Comparison of ENCODE assay signal across 8 cellular contexts in genomic region chr18:11310476-11311086, GRCh38.
DNase-seq lines count a peak whose midpoint lies in the region; ATAC-seq and TF ChIP-seq lines count a peak whose summit lies in the region.

No MANE protein-coding gene starts in this region.

- DNase-seq in activated T-cell treated with anti-CD3 and anti-CD28 coated beads, Interleukin-2, amount 50 U/mL, for 72 hours: peak; percentile 42 to 49
- no peak for DNase-seq in activated T-cell treated with anti-CD3 and anti-CD28 coated beads, Interleukin-2, amount 50 U/mL, for 24 hours
- DNase-seq in Panc1 (ENCODE audit: low read depth, low spot score) (peak; percentile 42), endothelial cell (ENCODE audit: low spot score) (peak; percentile 76), GM19240 (ENCODE audit: insufficient read length, low spot score) (no peak), dedifferentiated amniotic fluid mesenchymal stem cell (ENCODE audit: extremely low spot score) (no peak)

- H3K9me3 Mint-ChIP-seq in activated T-cell treated with anti-CD3 and anti-CD28 coated beads, Interleukin-2, amount 50 U/mL, for 72 hours: no peaks in the 10 kb centered on the region
- no peaks in the 10 kb centered on the region for H3K9me3 Mint-ChIP-seq in activated T-cell treated with anti-CD3 and anti-CD28 coated beads, Interleukin-2, amount 50 U/mL, for 24 hours
- H3K9me3 Mint-ChIP-seq in endothelial cell (ENCODE audit: unreplicated experiment): no peaks in the 10 kb centered on the region

- no peak overlapping the region for H3K4me3 Mint-ChIP-seq in activated T-cell treated with anti-CD3 and anti-CD28 coated beads, Interleukin-2, amount 50 U/mL, for 72 hours
- no peak overlapping the region for H3K4me3 Mint-ChIP-seq in activated T-cell treated with anti-CD3 and anti-CD28 coated beads, Interleukin-2, amount 50 U/mL, for 24 hours
- no peak overlapping the region for H3K4me3 Mint-ChIP-seq in endothelial cell (ENCODE audit: unreplicated experiment)

- no peaks in the 10 kb centered on the region for H3K9me3 ChIP-seq in Panc1 (ENCODE audit: control insufficient read depth, insufficient read depth, low read depth, low read length)
- H3K9me3 ChIP-seq in neural cell (ENCODE audit: low read length): no peaks in the 10 kb centered on the region

- no peak overlapping the region for H3K4me2 ChIP-seq in neural cell (ENCODE audit: low read length)

- H3K27me3 Mint-ChIP-seq in activated T-cell treated with anti-CD3 and anti-CD28 coated beads, Interleukin-2, amount 50 U/mL, for 72 hours (ENCODE audit: low read depth): no peaks in the 10 kb centered on the region
- H3K27me3 Mint-ChIP-seq in activated T-cell treated with anti-CD3 and anti-CD28 coated beads, Interleukin-2, amount 50 U/mL, for 24 hours: peaks cover 8% of the 10 kb centered on the region
- peaks cover 3% of the 10 kb centered on the region for H3K27me3 Mint-ChIP-seq in endothelial cell (ENCODE audit: unreplicated experiment)

- no peaks in the 10 kb centered on the region for H3K4me1 ChIP-seq in Panc1 (ENCODE audit: control insufficient read depth, insufficient read depth, low read length)

- CTCF ChIA-PET in Panc1 (lab: Charles Lee): interaction anchor here (0.6 to 1.4 kb wide), 4 partner anchors 153 to 1377 kb away, joined by 3 to 7 read pairs (median 4); no protein-coding TSS in a partner anchor

- TF ChIP-seq RAD21 in neural cell (conservative IDR thresholded peaks at IDR 0.05): no peak

- H3K9me2 ChIP-seq in neural cell (ENCODE audit: insufficient read depth, low read length): no peaks in the 10 kb centered on the region

- H3F3A ChIP-seq in neural cell (ENCODE audit: insufficient read depth, low read length, poor library complexity, severe bottlenecking): no peaks in the 10 kb centered on the region

- POLR2A ChIA-PET in Panc1 (lab: Charles Lee): no interaction called here

- H4K20me1 ChIP-seq in neural cell (ENCODE audit: insufficient read depth): no peaks in the 10 kb centered on the region

- in situ Hi-C loops in Panc1 (cut with HindIII; ENCODE audit: low pct_unique_long_range_greater_than_20kb, low sequenced_read_pairs): no loop called here

- no peak overlapping the region for H3K9ac ChIP-seq in neural cell (ENCODE audit: low read length)

- H2AFZ ChIP-seq in neural cell (ENCODE audit: low read depth, low read length): no peak overlapping the region

- peak in 1 of 2 donors; percentile 36 for ATAC-seq in activated T-cell treated with anti-CD3 and anti-CD28 coated beads, Interleukin-2, amount 50 U/mL, for 72 hours (replicated peaks in 1 of 2)
- ATAC-seq in HG03196 (IDR thresholded peaks at IDR 0.05; ENCODE audit: unreplicated experiment) (peak; percentile 51), Panc1 (0 out of 2 replicates have a peak, but pooled peaks have one; percentile 63)

- TF ChIP-seq EP300 in neural cell (conservative IDR thresholded peaks at IDR 0.05; ENCODE audit: poor library complexity, severe bottlenecking): no peak

- no peaks in the 10 kb centered on the region for H3K36me3 Mint-ChIP-seq in activated T-cell treated with anti-CD3 and anti-CD28 coated beads, Interleukin-2, amount 50 U/mL, for 72 hours (ENCODE audit: insufficient read depth in 2 of 2)
- no peaks in the 10 kb centered on the region for H3K36me3 Mint-ChIP-seq in activated T-cell treated with anti-CD3 and anti-CD28 coated beads, Interleukin-2, amount 50 U/mL, for 24 hours (ENCODE audit: low read depth)
- no peaks in the 10 kb centered on the region for H3K36me3 Mint-ChIP-seq in endothelial cell (ENCODE audit: low read depth, unreplicated experiment)

- no peaks in the 10 kb centered on the region for H3K79me2 ChIP-seq in neural cell (replicated peaks; ENCODE audit: insufficient read depth, low read length)

- BruUV-seq in Panc1 (replicated peaks; lab: Mats Ljungman, UMichigan): no TSS peak

- no peak overlapping the region for H3K27ac Mint-ChIP-seq in activated T-cell treated with anti-CD3 and anti-CD28 coated beads, Interleukin-2, amount 50 U/mL, for 72 hours
- H3K27ac Mint-ChIP-seq in activated T-cell treated with anti-CD3 and anti-CD28 coated beads, Interleukin-2, amount 50 U/mL, for 24 hours: no peak overlapping the region
- no peak overlapping the region for H3K27ac Mint-ChIP-seq in endothelial cell (ENCODE audit: unreplicated experiment)

- H3K27ac ChIP-seq in Panc1 (ENCODE audit: low read length): no peak overlapping the region
- no peak overlapping the region for H3K27ac ChIP-seq in neural cell (ENCODE audit: low read length)

- peaks cover 9% of the 10 kb centered on the region for H3K4me1 Mint-ChIP-seq in activated T-cell treated with anti-CD3 and anti-CD28 coated beads, Interleukin-2, amount 50 U/mL, for 72 hours (ENCODE audit: low read depth)
- H3K4me1 Mint-ChIP-seq in activated T-cell treated with anti-CD3 and anti-CD28 coated beads, Interleukin-2, amount 50 U/mL, for 24 hours (ENCODE audit: low read depth): peaks cover 6% of the 10 kb centered on the region
- no peaks in the 10 kb centered on the region for H3K4me1 Mint-ChIP-seq in endothelial cell (ENCODE audit: unreplicated experiment)

- H3K27me3 ChIP-seq in Panc1 (ENCODE audit: control insufficient read depth, insufficient read depth, low read length) (no peaks in the 10 kb centered on the region), neural cell (ENCODE audit: insufficient read depth, low read depth, low read length) (no peaks in the 10 kb centered on the region)

- intact Hi-C loops in Panc1 (cut with micrococcal nuclease; ENCODE audit: unreplicated experiment): loop anchor here (2.0 kb wide), 1 partner anchor 242 kb away; no protein-coding TSS in a partner anchor

- H3K4me3 ChIP-seq in Panc1 (ENCODE audit: low read depth in 2 of 2, low read length in 2 of 2) (no peak overlapping the region), neural cell (ENCODE audit: low read length) (no peak overlapping the region)

- peak; percentile 79 for TF ChIP-seq CTCF in Panc1 (IDR thresholded peaks at IDR 0.05)
- peak; percentile 70 for TF ChIP-seq CTCF in endothelial cell (IDR thresholded peaks at IDR 0.05; ENCODE audit: unreplicated experiment)
- peak; percentile 16 for TF ChIP-seq CTCF in neural cell (IDR thresholded peaks at IDR 0.05; ENCODE audit: poor library complexity, severe bottlenecking)

- H3K36me3 ChIP-seq in Panc1 (ENCODE audit: control insufficient read depth, insufficient read depth, low read length) (no peaks in the 10 kb centered on the region), neural cell (ENCODE audit: insufficient read depth, low read length) (no peaks in the 10 kb centered on the region)

TF ChIP-seq in neural cell, 6 proteins besides CTCF, POLR2A, EP300 and RAD21:
- no peak for TF ChIP-seq POLR2AphosphoS5 (IDR thresholded peaks at IDR 0.05)
- no peak for TF ChIP-seq MXI1 (conservative IDR thresholded peaks at IDR 0.05; ENCODE audit: poor library complexity, severe bottlenecking)
- no peak for TF ChIP-seq TAF1 (IDR thresholded peaks at IDR 0.05; ENCODE audit: low read depth)
- TF ChIP-seq REST (IDR thresholded peaks at IDR 0.05; ENCODE audit: borderline replicate concordance): no peak
- no peak for TF ChIP-seq SMC3 (conservative IDR thresholded peaks at IDR 0.05; ENCODE audit: poor library complexity)

Comparison
In these comparisons a context has a peak if more than half of its experiments do, and no peak if none do; other contexts are left out.
1. DNase-seq: peak in activated T-cell treated with anti-CD3 and anti-CD28 coated beads, Interleukin-2, amount 50 U/mL, for 72 hours (2 of 2), Panc1 (single experiment) and endothelial cell (single experiment); none in activated T-cell treated with anti-CD3 and anti-CD28 coated beads, Interleukin-2, amount 50 U/mL, for 24 hours (single experiment), GM19240 (single experiment) and dedifferentiated amniotic fluid mesenchymal stem cell (single experiment).
2. CTCF ChIP-seq: peak in every context shown above with its lines; median percentile 79 in Panc1; 70 in endothelial cell; 16 in neural cell.